Comparison of ENCODE assay signal across 14 cellular contexts in the genomic region with DNA sequence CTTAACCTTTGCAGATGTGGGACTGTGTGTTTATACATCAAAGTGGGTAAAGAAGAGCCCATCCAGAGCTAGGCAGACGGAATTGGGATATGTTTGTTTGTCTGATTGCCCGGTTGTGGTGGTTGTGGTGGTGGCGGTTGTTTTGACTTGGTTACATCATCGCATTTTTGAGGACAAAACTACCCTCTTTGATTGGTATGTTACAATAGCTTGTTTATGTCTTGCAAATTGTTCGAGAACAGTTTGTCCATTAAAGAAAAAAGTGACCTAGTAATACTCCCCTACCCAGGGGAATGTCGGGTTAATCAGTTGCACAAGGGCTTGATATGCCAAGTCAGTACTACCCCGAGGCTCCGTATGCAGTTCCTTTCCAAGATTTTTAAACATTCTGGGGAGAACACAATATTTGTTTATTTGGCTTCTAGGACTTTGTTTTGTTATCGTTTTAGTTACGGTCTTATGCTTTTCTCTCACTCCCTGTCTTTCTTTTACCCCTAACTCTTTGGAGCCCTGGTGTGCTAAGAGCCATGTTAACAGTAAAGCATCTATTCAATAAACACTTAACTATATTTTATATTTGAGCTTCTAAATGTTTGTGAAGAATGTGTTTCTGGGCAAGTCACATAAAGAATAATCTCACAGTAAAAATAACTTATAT.
DNase-seq lines count a peak whose midpoint lies in the region; ATAC-seq, FAIRE-seq and TF ChIP-seq lines count a peak whose summit lies in the region.
"Had no signal": no experiment of that assay in that cellular context is flagged by ENCODE, and none has a peak within 500 bp of the region (broad histone marks: within the 10 kb centered on the region; RNA-seq: fewer than 3 reads in every experiment).

No MANE protein-coding gene starts in this region.

- peaks cover 26% of the 10 kb centered on the region in 2 donors for H3K4me1 Mint-ChIP-seq in natural killer cell

- DNase-seq in G401 (ENCODE audit: low spot score) (peak; percentile 36), cerebellar cortex (ENCODE audit: low spot score) (peak; percentile 23), kidney (no peak), amniotic stem cell (lab: John Stamatoyannopoulos, UW) (no peak), HT-29 (ENCODE audit: low spot score) (no peak), natural killer cell (no peak)
- DNase-seq: activated CD4-positive, alpha-beta T cell treated with anti-CD3 and anti-CD28 coated beads, Interleukin-2, amount 50 U/mL, for 48 hours; activated gamma-delta T cell; NCI-H1694 treated with DMSO at 0.1 percent for 48 hours had no signal

- FAIRE-seq in kidney (lab: Jason Lieb, UNC): peak; percentile 46

- H3K27me3 Mint-ChIP-seq in natural killer cell (ENCODE audit: low read depth in 2 of 2): no peaks in the 10 kb centered on the region
- H3K27me3 Mint-ChIP-seq: dendritic cell treated with granulocyte-macrophage colony-stimulating factor and Interleukin-4, amounts not matched to agents 40 ng/mL and 50 ng/mL, for 4 days; IgD-negative memory B cell had no signal

- no peaks in the 10 kb centered on the region for H3K36me3 Mint-ChIP-seq in natural killer cell

- no peaks in the 10 kb centered on the region for H3K27me3 ChIP-seq in skeletal muscle satellite cell (ENCODE audit: control insufficient read depth, insufficient read depth, low read length)

- in situ Hi-C loops in G401 (cut with HindIII; ENCODE audit: low sequenced_read_pairs): no loop called here

- no peak overlapping the region for H3K27ac Mint-ChIP-seq in natural killer cell
- H3K27ac Mint-ChIP-seq: dendritic cell treated with granulocyte-macrophage colony-stimulating factor and Interleukin-4, amounts not matched to agents 40 ng/mL and 50 ng/mL, for 4 days had no signal

- no peak for ATAC-seq in natural killer cell
- ATAC-seq in HG03354 (IDR thresholded peaks at IDR 0.05; ENCODE audit: poor library complexity, severe bottlenecking, unreplicated experiment): no peak

- H3K4me2 ChIP-seq in skeletal muscle satellite cell (ENCODE audit: low read length): peak overlapping the region; percentile 53

- H3K4me3 Mint-ChIP-seq in natural killer cell: no peak overlapping the region
- H3K4me3 Mint-ChIP-seq: dendritic cell treated with granulocyte-macrophage colony-stimulating factor and Interleukin-4, amounts not matched to agents 40 ng/mL and 50 ng/mL, for 4 days; IgD-negative memory B cell had no signal

- intact Hi-C loops in kidney (cut with DNase I) (no loop called here), natural killer cell (cut with micrococcal nuclease) (no loop called here)

- peaks cover 13 to 29% of the 10 kb centered on the region in 2 donors for H3K4me1 ChIP-seq in kidney (ENCODE audit: control insufficient read depth in 1 of 2, insufficient read depth in 1 of 2, low read depth in 1 of 2, low read length in 2 of 2)
- peaks cover 55% of the 10 kb centered on the region for H3K4me1 ChIP-seq in skeletal muscle satellite cell (ENCODE audit: control insufficient read depth, insufficient read depth, low read length)

- H3K36me3 ChIP-seq in kidney (ENCODE audit: control insufficient read depth in 1 of 2, insufficient read depth in 2 of 2, low read length in 2 of 2) (no peaks in the 10 kb centered on the region), skeletal muscle satellite cell (ENCODE audit: insufficient read depth, low read length) (no peaks in the 10 kb centered on the region)

- no peaks in the 10 kb centered on the region for H3K9me3 Mint-ChIP-seq in natural killer cell
- H3K9me3 Mint-ChIP-seq: dendritic cell treated with granulocyte-macrophage colony-stimulating factor and Interleukin-4, amounts not matched to agents 40 ng/mL and 50 ng/mL, for 4 days had no signal

- no peaks in the 10 kb centered on the region for H3K9me3 ChIP-seq in kidney (ENCODE audit: control insufficient read depth in 1 of 2, low read length in 2 of 2)
- peaks cover 3% of the 10 kb centered on the region for H3K9me3 ChIP-seq in skeletal muscle satellite cell (replicated peaks; ENCODE audit: low read length)

- TF ChIP-seq CTCF in kidney (IDR thresholded peaks at IDR 0.05; ENCODE audit: borderline replicate concordance, extremely low read depth, insufficient read depth) (no peak), natural killer cell (IDR thresholded peaks at IDR 0.05) (no peak)

- H3K4me3 ChIP-seq in kidney (ENCODE audit: low read length in 2 of 2) (peak overlapping the region in 1 of 2 donors; percentile 30), skeletal muscle satellite cell (ENCODE audit: low read length) (no peak overlapping the region)

- peak overlapping the region; percentile 77 to 81 for H3K27ac ChIP-seq in kidney (ENCODE audit: low read depth in 2 of 2, low read length in 2 of 2)
- H3K27ac ChIP-seq: C4-2B had no signal

- H3K9ac ChIP-seq in kidney (ENCODE audit: low read length in 2 of 2) (no peak overlapping the region), skeletal muscle satellite cell (ENCODE audit: low read depth, low read length) (peak overlapping the region; percentile 65)

Comparison
In these comparisons a context has a peak if more than half of its experiments do, and no peak if none do; other contexts are left out.
1. DNase-seq: peak in G401 (single experiment) and cerebellar cortex (single experiment); none in kidney (single experiment), amniotic stem cell (single experiment), HT-29 (single experiment) and natural killer cell (single experiment).